10 cellular contexts compared by ENCODE assay signal in the genomic region with DNA sequence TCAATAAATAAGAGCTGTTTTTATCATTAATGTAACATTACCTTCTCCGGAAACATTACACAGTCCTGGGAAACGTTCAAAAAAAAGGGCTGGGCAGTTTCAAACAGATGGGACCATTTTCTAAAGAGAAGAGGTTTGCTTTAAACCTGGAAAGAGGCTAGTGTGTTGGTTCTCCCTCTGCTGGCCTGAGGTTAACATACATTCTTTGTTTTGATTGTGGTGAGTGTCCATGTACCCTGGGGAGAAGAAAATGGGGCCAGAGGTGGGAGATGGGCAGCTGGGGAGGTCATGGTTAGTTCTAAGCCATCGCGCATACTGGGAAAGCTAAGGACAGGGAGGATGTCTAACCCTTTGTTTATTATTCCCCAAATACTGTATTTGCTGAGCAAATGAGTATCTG.
DNase-seq lines count a peak whose midpoint lies in the region; ATAC-seq and TF ChIP-seq lines count a peak whose summit lies in the region.
"Had no signal": no experiment of that assay in that cellular context is flagged by ENCODE, and none has a peak within 500 bp of the region (broad histone marks: within the 10 kb centered on the region; RNA-seq: fewer than 3 reads in every experiment).

No MANE protein-coding gene starts in this region.

- H3K36me3 ChIP-seq in tibial artery: no peaks in the 10 kb centered on the region

- peak; percentile 10 for DNase-seq in HCEC 1CT
- peak; percentile 47 for DNase-seq in RPMI7951 (ENCODE audit: low read depth)
- peak; percentile 42 for DNase-seq in fibroblast of the aortic adventitia (ENCODE audit: low read depth)
- peak; percentile 46 for DNase-seq in pons (ENCODE audit: low spot score)
- DNase-seq in NCI-H2196 treated with DMSO at 0.1 percent for 48 hours (lab: John Stamatoyannopoulos, UW; ENCODE audit: unreplicated experiment): no peak
- no peak for DNase-seq in HK-2 (ENCODE audit: unreplicated experiment)
- DNase-seq in tibial artery: no peak
- DNase-seq: aorta; stimulated activated naive CD8-positive, alpha-beta T cell treated with anti-CD3 and anti-CD28 coated beads, Interleukin-15, amount 100 ng/mL, for 72 hours had no signal

- H3K4me3 ChIP-seq in fibroblast of the aortic adventitia (ENCODE audit: low read depth, low read length) (no peak overlapping the region), tibial artery (no peak overlapping the region)

- H3K4me1 ChIP-seq in tibial artery: peaks cover 0 to 29% (median 2%) of the 10 kb centered on the region in 4 donors

- intact Hi-C loops in tibial artery (cut with DNase I; ENCODE audit: low total_unique reads): no loop called here

- no peaks in the 10 kb centered on the region for H3K9me3 ChIP-seq in tibial artery

- H3K27ac ChIP-seq in tibial artery: no peak overlapping the region

- TF ChIP-seq CTCF in fibroblast of the aortic adventitia (IDR thresholded peaks at IDR 0.05; ENCODE audit: insufficient read depth, low read length): peak; percentile 46
- no peak for TF ChIP-seq CTCF in tibial artery (IDR thresholded peaks at IDR 0.05)

- no peaks in the 10 kb centered on the region for H3K27me3 ChIP-seq in tibial artery

- ATAC-seq in HG03175 (IDR thresholded peaks at IDR 0.05; ENCODE audit: unreplicated experiment): no peak
- ATAC-seq: stimulated activated naive CD8-positive, alpha-beta T cell treated with anti-CD3 and anti-CD28 coated beads, Interleukin-15, amount 100 ng/mL, for 72 hours had no signal

Comparison
In these comparisons a context has a peak if more than half of its experiments do, and no peak if none do; other contexts are left out.
1. DNase-seq: peak in HCEC 1CT (single experiment), RPMI7951 (single experiment), fibroblast of the aortic adventitia (single experiment) and pons (single experiment); none in NCI-H2196 treated with DMSO at 0.1 percent for 48 hours (single experiment), HK-2 (single experiment) and tibial artery (0 of 2).